ENCODE assay signal across 9 cellular contexts in the genomic region with DNA sequence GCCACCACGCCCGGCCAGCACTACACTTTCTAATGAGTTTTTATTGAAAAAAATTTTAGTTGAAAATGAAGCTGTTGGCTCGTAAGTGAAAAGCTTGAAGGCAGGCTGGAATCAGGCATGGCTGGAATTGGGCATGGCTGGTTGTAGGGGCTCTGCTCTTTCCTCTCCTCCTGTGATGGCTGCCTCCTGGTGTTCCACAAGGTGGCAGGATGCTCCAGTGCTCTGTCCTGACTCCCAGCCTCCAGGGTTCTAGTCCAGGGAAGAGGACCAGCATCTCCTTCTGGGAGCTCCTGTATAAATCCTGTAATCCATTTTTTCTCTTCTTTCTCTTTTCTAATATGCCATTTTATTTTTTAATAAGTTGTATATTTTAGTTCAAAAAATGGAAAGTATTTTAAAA. TPM values are rescaled to one million over a fixed set of nuclear protein-coding genes. Genes with fewer than 3 reads are reported as not detected.
A peak's percentile ranks its signal among the peaks of the same experiment; 100 is the strongest.
DNase-seq lines count a peak whose midpoint lies in the region; ATAC-seq, FAIRE-seq and TF ChIP-seq lines count a peak whose summit lies in the region.
"Had no signal": no experiment of that assay in that cellular context is flagged by ENCODE, and none has a peak within 500 bp of the region (broad histone marks: within the 10 kb centered on the region; RNA-seq: fewer than 3 reads in every experiment).

No MANE protein-coding gene starts in this region.

- no peak for TF ChIP-seq POLR2A in uterus (IDR thresholded peaks at IDR 0.05)

- H3K36me3 Mint-ChIP-seq in T-helper 17 cell (ENCODE audit: low read depth), result no peaks in the 10 kb centered on the region

- H3K4me3 ChIP-seq in OCI-LY3 (ENCODE audit: low read length) (no peak overlapping the region), fibroblast of the aortic adventitia (ENCODE audit: low read depth, low read length) (no peak overlapping the region), uterus (no peak overlapping the region)

- H3K4me2 ChIP-seq in OCI-LY3 (ENCODE audit: low read length), result no peak overlapping the region

- no peak overlapping the region for H3K27ac Mint-ChIP-seq in T-helper 17 cell
- H3K27ac Mint-ChIP-seq: activated naive CD8-positive, alpha-beta T cell had no signal

- H3K9me3 ChIP-seq in OCI-LY3 (ENCODE audit: insufficient read depth, low read length), result no peaks in the 10 kb centered on the region
- no peaks in the 10 kb centered on the region for H3K9me3 ChIP-seq in uterus
- no peaks in the 10 kb centered on the region for H3K9me3 ChIP-seq in T-helper 17 cell (ENCODE audit: control insufficient read depth, low read length, poor library complexity, severe bottlenecking)

- no peaks in the 10 kb centered on the region for H3K79me2 ChIP-seq in OCI-LY3 (ENCODE audit: low read length)

- H3K27me3 ChIP-seq in OCI-LY3 (ENCODE audit: low read depth, low read length) (no peaks in the 10 kb centered on the region), uterus (no peaks in the 10 kb centered on the region)

- H4K20me1 ChIP-seq in OCI-LY3 (ENCODE audit: insufficient read depth, low read length), result no peaks in the 10 kb centered on the region

- no peak for FAIRE-seq in urothelium cell line (lab: Jason Lieb, UNC)

- no peak for ATAC-seq in GM21576 (IDR thresholded peaks at IDR 0.05; ENCODE audit: unreplicated experiment)
- ATAC-seq in T-helper 17 cell, result no peak

- H3K4me1 Mint-ChIP-seq in T-helper 17 cell, result peaks cover 19% of the 10 kb centered on the region

- no peaks in the 10 kb centered on the region for H3K4me1 ChIP-seq in OCI-LY3 (ENCODE audit: low read length)
- no peaks in the 10 kb centered on the region for H3K4me1 ChIP-seq in uterus

- peaks cover 4% of the 10 kb centered on the region for H3K36me3 ChIP-seq in OCI-LY3 (replicated peaks; ENCODE audit: low read depth, low read length)
- no peaks in the 10 kb centered on the region for H3K36me3 ChIP-seq in uterus

- intact Hi-C loops in uterus (cut with DNase I; ENCODE audit: low total_unique reads), result no loop called here

- DNase-seq in stimulated activated CD4-positive, alpha-beta T cell treated with anti-CD3 and anti-CD28 coated beads, Interleukin-15, amount 100 ng/mL, for 24 hours, result peak; percentile 11
- no peak for DNase-seq in stimulated activated CD4-positive, alpha-beta T cell treated with anti-CD3 and anti-CD28 coated beads, Interleukin-4, amount 100 ng/mL, for 24 hours
- DNase-seq in fibroblast of the aortic adventitia (ENCODE audit: low read depth) (peak; percentile 21), urothelium cell line (ENCODE audit: low spot score) (peak; percentile 53), uterus (no peak), T-helper 17 cell (no peak)

- peak; percentile 32 for TF ChIP-seq CTCF in OCI-LY3 (IDR thresholded peaks at IDR 0.05; ENCODE audit: low read depth, low read length)
- TF ChIP-seq CTCF in fibroblast of the aortic adventitia (IDR thresholded peaks at IDR 0.05; ENCODE audit: insufficient read depth, low read length), result peak; percentile 52
- no peak for TF ChIP-seq CTCF in uterus (IDR thresholded peaks at IDR 0.05)

- no peak overlapping the region for H2AFZ ChIP-seq in OCI-LY3 (ENCODE audit: low read depth, low read length)

- no peak overlapping the region for H3K4me3 Mint-ChIP-seq in T-helper 17 cell
- H3K4me3 Mint-ChIP-seq: activated naive CD8-positive, alpha-beta T cell had no signal

- H3K27ac ChIP-seq in OCI-LY3 (ENCODE audit: low read length) (no peak overlapping the region), uterus (no peak overlapping the region)

- no peaks in the 10 kb centered on the region for H3K27me3 Mint-ChIP-seq in T-helper 17 cell
- H3K27me3 Mint-ChIP-seq: activated naive CD8-positive, alpha-beta T cell had no signal

- no peak overlapping the region for H3K9ac ChIP-seq in OCI-LY3 (ENCODE audit: low read length)

RNA-seq across cellular contexts. Expression of gene DHFR, which starts 57.2 kb away (rescaled TPM):
- total RNA-seq in fibroblast of the aortic adventitia (ENCODE audit: low replicate concordance) (13.2 and 49.5 TPM in 2 replicates), uterus (10 to 100 TPM in 1 of 4 donors, 1 to 10 TPM in 3; 1.8 to 39.6 (median 4.7) TPM), T-helper 17 cell (1 to 10 TPM; 5.7 to 8.3 TPM)

RNA-seq across cellular contexts. Expression of gene MSH3, which starts 57.5 kb away (rescaled TPM):
- total RNA-seq in fibroblast of the aortic adventitia (ENCODE audit: low replicate concordance) (19.3 and 25.0 TPM in 2 replicates), uterus (10 to 100 TPM in 3 of 4 donors, 1 to 10 TPM in 1; 6.4 to 34.3 (median 16.3) TPM), T-helper 17 cell (10 to 100 TPM; 12.6 to 17.2 TPM)

Comparison
In these comparisons a context has a peak if more than half of its experiments do, and no peak if none do; other contexts are left out.
1. DNase-seq: peak in stimulated activated CD4-positive, alpha-beta T cell treated with anti-CD3 and anti-CD28 coated beads, Interleukin-15, amount 100 ng/mL, for 24 hours (single experiment), fibroblast of the aortic adventitia (single experiment) and urothelium cell line (single experiment); none in stimulated activated CD4-positive, alpha-beta T cell treated with anti-CD3 and anti-CD28 coated beads, Interleukin-4, amount 100 ng/mL, for 24 hours (single experiment), uterus (0 of 2) and T-helper 17 cell (0 of 3).
2. CTCF ChIP-seq: peak in OCI-LY3 (single experiment) and fibroblast of the aortic adventitia (single experiment); none in uterus (0 of 4).